In genomic region chr6:13488896-13489237, GRCh38 we compare ENCODE assay signal across 9 cellular contexts. TPM values are rescaled to one million over a fixed set of nuclear protein-coding genes. Genes with fewer than 3 reads are reported as not detected.
DNase-seq lines count a peak whose midpoint lies in the region; ATAC-seq lines count a peak whose summit lies in the region.
"Had no signal": no experiment of that assay in that cellular context is flagged by ENCODE, and none has a peak within 500 bp of the region (broad histone marks: within the 10 kb centered on the region; RNA-seq: fewer than 3 reads in every experiment).

No MANE protein-coding gene starts in this region.

- no peaks in the 10 kb centered on the region for H3K27me3 Mint-ChIP-seq in activated naive CD8-positive, alpha-beta T cell
- H3K27me3 Mint-ChIP-seq in activated naive CD8-positive, alpha-beta T cell treated with anti-CD3 and anti-CD28 coated beads for 36 hours: peaks cover 7% of the 10 kb centered on the region
- peaks cover 13% of the 10 kb centered on the region for H3K27me3 Mint-ChIP-seq in activated naive CD8-positive, alpha-beta T cell treated with anti-CD3 and anti-CD28 coated beads, Interleukin-2, amount 10 ng/mL, durations not matched to agents 7 days and 5 days
- no peaks in the 10 kb centered on the region for H3K27me3 Mint-ChIP-seq in stimulated activated memory B cell treated with anti-CD40 and anti-IgM and Interleukin-4, amounts not matched to agents 10 μg/mL and 1 μg/mL and 100 μg/mL, for 72 hours

- H3K36me3 Mint-ChIP-seq in activated naive CD8-positive, alpha-beta T cell: peaks cover 4% of the 10 kb centered on the region
- peaks cover 8% of the 10 kb centered on the region for H3K36me3 Mint-ChIP-seq in activated naive CD8-positive, alpha-beta T cell treated with anti-CD3 and anti-CD28 coated beads for 36 hours
- no peaks in the 10 kb centered on the region for H3K36me3 Mint-ChIP-seq in activated naive CD8-positive, alpha-beta T cell treated with anti-CD3 and anti-CD28 coated beads, Interleukin-2, amount 10 ng/mL, durations not matched to agents 7 days and 5 days
- no peaks in the 10 kb centered on the region for H3K36me3 Mint-ChIP-seq in stimulated activated memory B cell treated with anti-CD40 and anti-IgM and Interleukin-4, amounts not matched to agents 10 μg/mL and 1 μg/mL and 100 μg/mL, for 72 hours

- DNase-seq in activated naive CD8-positive, alpha-beta T cell treated with anti-CD3 and anti-CD28 coated beads for 36 hours: no peak
- no peak for DNase-seq in activated naive CD8-positive, alpha-beta T cell treated with anti-CD3 and anti-CD28 coated beads, Interleukin-2, amount 10 ng/mL, durations not matched to agents 7 days and 5 days
- peak; percentile 77 for DNase-seq in left lobe of liver (ENCODE audit: low spot score)
- DNase-seq in ACHN: no peak
- DNase-seq: NCI-H1436 treated with DMSO at 0.1 percent for 48 hours had no signal

- no peak overlapping the region for H3K27ac Mint-ChIP-seq in activated naive CD8-positive, alpha-beta T cell
- no peak overlapping the region for H3K27ac Mint-ChIP-seq in activated naive CD8-positive, alpha-beta T cell treated with anti-CD3 and anti-CD28 coated beads for 36 hours
- no peak overlapping the region for H3K27ac Mint-ChIP-seq in activated naive CD8-positive, alpha-beta T cell treated with anti-CD3 and anti-CD28 coated beads, Interleukin-2, amount 10 ng/mL, durations not matched to agents 7 days and 5 days
- H3K27ac Mint-ChIP-seq in stimulated activated memory B cell treated with anti-CD40 and anti-IgM and Interleukin-4, amounts not matched to agents 10 μg/mL and 1 μg/mL and 100 μg/mL, for 72 hours: peak overlapping the region; percentile 76

- no peaks in the 10 kb centered on the region for H3K9me3 Mint-ChIP-seq in activated naive CD8-positive, alpha-beta T cell (ENCODE audit: low read depth)
- H3K9me3 Mint-ChIP-seq in activated naive CD8-positive, alpha-beta T cell treated with anti-CD3 and anti-CD28 coated beads for 36 hours: no peaks in the 10 kb centered on the region
- no peaks in the 10 kb centered on the region for H3K9me3 Mint-ChIP-seq in activated naive CD8-positive, alpha-beta T cell treated with anti-CD3 and anti-CD28 coated beads, Interleukin-2, amount 10 ng/mL, durations not matched to agents 7 days and 5 days
- no peaks in the 10 kb centered on the region for H3K9me3 Mint-ChIP-seq in stimulated activated memory B cell treated with anti-CD40 and anti-IgM and Interleukin-4, amounts not matched to agents 10 μg/mL and 1 μg/mL and 100 μg/mL, for 72 hours

- POLR2A ChIA-PET in activated naive CD8-positive, alpha-beta T cell treated with anti-CD3 and anti-CD28 coated beads, Interleukin-2, amount 10 ng/mL, durations not matched to agents 7 days and 5 days (lab: Charles Lee): no interaction called here

- in situ Hi-C loops in ACHN (cut with HindIII; ENCODE audit: low pct_ligation_motif_present, low pct_unique_long_range_greater_than_20kb, low sequenced_read_pairs): no loop called here

- ATAC-seq in activated naive CD8-positive, alpha-beta T cell treated with anti-CD3 and anti-CD28 coated beads, Interleukin-2, amount 10 ng/mL, durations not matched to agents 7 days and 5 days (ENCODE audit: low read depth): no peak
- ATAC-seq in left lobe of liver: peak; percentile 13
- no peak for ATAC-seq in stimulated activated memory B cell treated with anti-CD40 and anti-IgM and Interleukin-4, amounts not matched to agents 10 μg/mL and 1 μg/mL and 100 μg/mL, for 72 hours
- no peak for ATAC-seq in HG03280 (IDR thresholded peaks at IDR 0.05; ENCODE audit: unreplicated experiment)
- ATAC-seq in HG03457 (IDR thresholded peaks at IDR 0.05; ENCODE audit: unreplicated experiment): no peak

- peaks cover 24% of the 10 kb centered on the region for H3K4me1 Mint-ChIP-seq in activated naive CD8-positive, alpha-beta T cell (ENCODE audit: low read depth)
- peaks cover 31% of the 10 kb centered on the region for H3K4me1 Mint-ChIP-seq in activated naive CD8-positive, alpha-beta T cell treated with anti-CD3 and anti-CD28 coated beads for 36 hours
- H3K4me1 Mint-ChIP-seq in activated naive CD8-positive, alpha-beta T cell treated with anti-CD3 and anti-CD28 coated beads, Interleukin-2, amount 10 ng/mL, durations not matched to agents 7 days and 5 days: peaks cover 33% of the 10 kb centered on the region
- H3K4me1 Mint-ChIP-seq in stimulated activated memory B cell treated with anti-CD40 and anti-IgM and Interleukin-4, amounts not matched to agents 10 μg/mL and 1 μg/mL and 100 μg/mL, for 72 hours: peaks cover 35% of the 10 kb centered on the region

- H3K4me3 Mint-ChIP-seq in activated naive CD8-positive, alpha-beta T cell: peak overlapping the region; percentile 90
- no peak overlapping the region for H3K4me3 Mint-ChIP-seq in activated naive CD8-positive, alpha-beta T cell treated with anti-CD3 and anti-CD28 coated beads for 36 hours
- peak overlapping the region; percentile 94 for H3K4me3 Mint-ChIP-seq in activated naive CD8-positive, alpha-beta T cell treated with anti-CD3 and anti-CD28 coated beads, Interleukin-2, amount 10 ng/mL, durations not matched to agents 7 days and 5 days
- no peak overlapping the region for H3K4me3 Mint-ChIP-seq in stimulated activated memory B cell treated with anti-CD40 and anti-IgM and Interleukin-4, amounts not matched to agents 10 μg/mL and 1 μg/mL and 100 μg/mL, for 72 hours

RNA-seq across cellular contexts. Expression of gene GFOD1, which starts 1.5 kb away (rescaled TPM):
- total RNA-seq in activated naive CD8-positive, alpha-beta T cell treated with anti-CD3 and anti-CD28 coated beads for 36 hours: 10 to 100 TPM; 12.8 to 13.0 TPM
- 1 to 10 TPM; 5.2 to 5.9 TPM for total RNA-seq in activated naive CD8-positive, alpha-beta T cell treated with anti-CD3 and anti-CD28 coated beads, Interleukin-2, amount 10 ng/mL, durations not matched to agents 7 days and 5 days
- 9.6 TPM for total RNA-seq in left lobe of liver

Comparison
In these comparisons a context has a peak if more than half of its experiments do, and no peak if none do; other contexts are left out.
1. H3K4me3 Mint-ChIP-seq: peak in activated naive CD8-positive, alpha-beta T cell (single experiment) and activated naive CD8-positive, alpha-beta T cell treated with anti-CD3 and anti-CD28 coated beads, Interleukin-2, amount 10 ng/mL, durations not matched to agents 7 days and 5 days (single experiment); none in activated naive CD8-positive, alpha-beta T cell treated with anti-CD3 and anti-CD28 coated beads for 36 hours (single experiment) and stimulated activated memory B cell treated with anti-CD40 and anti-IgM and Interleukin-4, amounts not matched to agents 10 μg/mL and 1 μg/mL and 100 μg/mL, for 72 hours (single experiment).